ENCODE assay signal across 10 cellular contexts in genomic region chrX:110341189-110342035, GRCh38. TPM values are rescaled to one million over a fixed set of nuclear protein-coding genes. Genes with fewer than 3 reads are reported as not detected.
A peak's percentile ranks its signal among the peaks of the same experiment; 100 is the strongest.
DNase-seq lines count a peak whose midpoint lies in the region; ATAC-seq and FAIRE-seq lines count a peak whose summit lies in the region.
"Had no signal": no experiment of that assay in that cellular context is flagged by ENCODE, and none has a peak within 500 bp of the region (broad histone marks: within the 10 kb centered on the region; RNA-seq: fewer than 3 reads in every experiment).

No MANE protein-coding gene starts in this region.

- intact Hi-C loops in left colon (cut with DNase I, micrococcal nuclease), result no loop called here

- FAIRE-seq in RCC 7860 (lab: Jason Lieb, UNC), result peak; percentile 84

- ATAC-seq in GM18511 (IDR thresholded peaks at IDR 0.05; ENCODE audit: unreplicated experiment) (peak; percentile 95), HG02642 (IDR thresholded peaks at IDR 0.05; ENCODE audit: poor library complexity, unreplicated experiment) (peak; percentile 80), left colon (no peak)

- DNase-seq in RCC 7860 (ENCODE audit: low spot score) (peak; percentile 66), non-pigmented ciliary epithelial cell (ENCODE audit: low read depth) (peak; percentile 53), DMS153 treated with DMSO at 0.1 percent for 48 hours (lab: John Stamatoyannopoulos, UW; ENCODE audit: unreplicated experiment) (no peak), left colon (no peak), activated gamma-delta T cell (lab: John Stamatoyannopoulos, UW) (no peak), T1000 (lab: John Stamatoyannopoulos, UW) (no peak)
- DNase-seq: effector CD8-positive, alpha-beta T cell; NCI-H1092 treated with DMSO at 0.1 percent for 48 hours had no signal

RNA-seq across cellular contexts. Expression of gene RTL9, which starts 17.2 kb away (rescaled TPM):
- total RNA-seq in left colon, result not detected

RNA-seq across cellular contexts. Expression of gene AMMECR1, which starts 23.5 kb away (rescaled TPM):
- 1 to 10 TPM; 7.5 to 9.7 TPM for total RNA-seq in left colon

Comparison
In these comparisons a context has a peak if more than half of its experiments do, and no peak if none do; other contexts are left out.
1. DNase-seq: peak in RCC 7860 (single experiment) and non-pigmented ciliary epithelial cell (single experiment); none in DMS153 treated with DMSO at 0.1 percent for 48 hours (single experiment), left colon (0 of 2), activated gamma-delta T cell (single experiment) and T1000 (single experiment).